Comparison of ENCODE assay signal across 8 cellular contexts in the genomic region with DNA sequence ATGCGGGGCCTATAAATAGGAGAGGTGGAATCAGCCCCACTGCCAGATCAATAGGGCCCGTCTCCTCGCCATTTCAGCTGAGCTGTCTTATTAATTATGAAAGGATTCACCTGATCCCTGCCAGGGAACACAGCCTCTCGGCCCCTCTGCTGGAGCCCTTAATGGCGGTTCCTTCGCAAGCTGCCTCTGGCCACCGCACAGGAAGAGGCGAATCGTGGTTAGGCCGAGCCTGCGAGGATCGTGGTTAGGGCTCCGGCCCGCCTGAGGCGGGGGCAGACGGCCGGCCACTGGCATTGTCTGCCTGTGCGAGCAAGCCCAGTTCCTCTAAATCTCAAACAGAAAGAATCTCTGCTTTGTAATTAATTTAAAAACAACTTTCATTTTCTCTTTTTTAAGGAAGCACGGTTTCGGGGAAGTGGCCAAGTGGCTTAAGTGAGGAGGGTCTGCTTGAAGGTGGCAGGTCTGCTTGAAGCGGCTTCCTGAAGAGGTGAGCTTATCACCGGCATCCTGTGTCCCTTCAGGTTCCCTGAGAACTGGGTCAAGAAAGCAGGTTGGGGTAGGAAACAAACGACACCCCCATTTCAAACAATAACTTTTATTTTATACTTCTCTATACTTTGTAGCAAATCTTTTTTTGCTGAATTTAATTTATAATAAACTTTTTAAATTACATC. TPM values are rescaled to one million over a fixed set of nuclear protein-coding genes. Genes with fewer than 3 reads are reported as not detected.
DNase-seq lines count a peak whose midpoint lies in the region; ATAC-seq, FAIRE-seq and TF ChIP-seq lines count a peak whose summit lies in the region.

No MANE protein-coding gene starts in this region.

- H3K27ac Mint-ChIP-seq in astrocyte (ENCODE audit: unreplicated experiment) = no peak overlapping the region

- DNase-seq in DND-41 (no peak), MG63 (peak; percentile 53), astrocyte (ENCODE audit: low read depth) (no peak), left kidney (ENCODE audit: low read depth, low spot score) (peak; percentile 66), thyroid gland (no peak), HTR-8/SVneo (ENCODE audit: insufficient read length, low spot score) (no peak), epidermal melanocyte (ENCODE audit: insufficient read length, low spot score) (no peak)
- DNase-seq in activated effector memory CD4-positive, alpha-beta T cell treated with anti-CD3 and anti-CD28 coated beads, Interleukin-2, amount 50 U/mL, for 16 hours = no peak

- TF ChIP-seq CTCF in DND-41 (IDR thresholded peaks at IDR 0.05; ENCODE audit: borderline replicate concordance, extremely low read depth, low read length, poor library complexity, severe bottlenecking) (no peak), astrocyte (IDR thresholded peaks at IDR 0.05; ENCODE audit: insufficient read depth, low read depth, low read length) (no peak), thyroid gland (IDR thresholded peaks at IDR 0.05) (no peak)

- H3K9ac ChIP-seq in DND-41 (ENCODE audit: low read depth, low read length) = peak overlapping the region; percentile 42
- H3K9ac ChIP-seq in astrocyte (ENCODE audit: low read length) = no peak overlapping the region

- FAIRE-seq in astrocyte (lab: Jason Lieb, UNC) = no peak
- FAIRE-seq in HTR-8/SVneo (lab: Jason Lieb, UNC) = no peak

- no peak overlapping the region for H3K27ac ChIP-seq in DND-41 (ENCODE audit: low read length)
- H3K27ac ChIP-seq in astrocyte (ENCODE audit: low read depth, low read length) = no peak overlapping the region
- peak overlapping the region in 1 of 3 donors; percentile 18 for H3K27ac ChIP-seq in thyroid gland

- H2AFZ ChIP-seq in DND-41 (ENCODE audit: low read depth, low read length) = peak overlapping the region; percentile 47
- H2AFZ ChIP-seq in astrocyte (ENCODE audit: low read depth, low read length) = peak overlapping the region; percentile 53

- ATAC-seq in DND-41 (ENCODE audit: insufficient read depth, low read depth) = peak; percentile 47

- peaks cover 13% of the 10 kb centered on the region for H3K36me3 Mint-ChIP-seq in astrocyte (ENCODE audit: low read depth, unreplicated experiment)

- no peaks in the 10 kb centered on the region for H3K4me1 Mint-ChIP-seq in astrocyte (ENCODE audit: low read depth, unreplicated experiment)

- H3K4me1 ChIP-seq in DND-41 (ENCODE audit: insufficient read depth, low read length) = peaks cover 15% of the 10 kb centered on the region
- H3K4me1 ChIP-seq in astrocyte (ENCODE audit: insufficient read depth, low read length) = peaks cover 13% of the 10 kb centered on the region
- H3K4me1 ChIP-seq in thyroid gland = peaks cover 23 to 43% of the 10 kb centered on the region in 2 donors

- peak overlapping the region; percentile 78 for H3K4me2 ChIP-seq in DND-41 (ENCODE audit: insufficient read depth, low read length)
- H3K4me2 ChIP-seq in astrocyte (ENCODE audit: low read length) = peak overlapping the region; percentile 96

- H3K79me2 ChIP-seq in DND-41 (ENCODE audit: insufficient read depth, low read length) (no peaks in the 10 kb centered on the region), astrocyte (ENCODE audit: insufficient read depth, low read length) (no peaks in the 10 kb centered on the region)

- TF ChIP-seq POLR2A in thyroid gland (IDR thresholded peaks at IDR 0.05) = no peak

- H3K27me3 ChIP-seq in DND-41 (ENCODE audit: insufficient read depth, low read length, poor library complexity) (peaks cover 6% of the 10 kb centered on the region), MG63 (no peaks in the 10 kb centered on the region), astrocyte (ENCODE audit: insufficient read depth, low read length) (peaks cover 95% of the 10 kb centered on the region), thyroid gland (peaks cover 73% of the 10 kb centered on the region)

- H3K4me3 Mint-ChIP-seq in astrocyte (ENCODE audit: unreplicated experiment) = peak overlapping the region; percentile 70

- H3K36me3 ChIP-seq in DND-41 (ENCODE audit: insufficient read depth, low read length) (no peaks in the 10 kb centered on the region), MG63 (peaks cover 12% of the 10 kb centered on the region), astrocyte (ENCODE audit: insufficient read depth, low read length) (no peaks in the 10 kb centered on the region), thyroid gland (no peaks in the 10 kb centered on the region)

- H3K4me3 ChIP-seq in DND-41 (ENCODE audit: low read depth in 1 of 2, low read length in 2 of 2) (peak overlapping the region; percentile 30 to 61; a peak in 2 of 4 replicates), MG63 (peak overlapping the region; percentile 60), astrocyte (ENCODE audit: insufficient read depth, low read depth, low read length) (no peak overlapping the region), thyroid gland (replicated peaks in 1 of 3) (peak overlapping the region in 2 of 3 donors; percentile 8 to 30)

- H4K20me1 ChIP-seq in DND-41 (ENCODE audit: insufficient read depth, low read length) = no peaks in the 10 kb centered on the region
- peaks cover under 1% of the 10 kb centered on the region for H4K20me1 ChIP-seq in astrocyte (ENCODE audit: insufficient read depth, low read length)

- no peaks in the 10 kb centered on the region for H3K9me3 ChIP-seq in DND-41 (ENCODE audit: insufficient read depth, low read length, severe bottlenecking)
- no peaks in the 10 kb centered on the region for H3K9me3 ChIP-seq in MG63
- H3K9me3 ChIP-seq in astrocyte (ENCODE audit: insufficient read depth, low read depth, low read length) = peaks cover 15% of the 10 kb centered on the region
- no peaks in the 10 kb centered on the region for H3K9me3 ChIP-seq in thyroid gland

- peaks cover 38% of the 10 kb centered on the region for H3K9me3 Mint-ChIP-seq in astrocyte (ENCODE audit: unreplicated experiment)

- WGBS in thyroid gland, 2 donors = 18 to 23% methylated on average over 13 to 23 of the region's 23 CpGs

- intact Hi-C loops in thyroid gland (cut with DNase I) = no loop called here

- H3K27me3 Mint-ChIP-seq in astrocyte (ENCODE audit: low read depth, unreplicated experiment) = peaks cover 90% of the 10 kb centered on the region

RNA-seq across cellular contexts. Expression of gene NRN1, which starts 9.2 kb away (rescaled TPM):
- 36.5 and 44.1 TPM in 2 replicates for total RNA-seq in MG63 (2014; rRNA removed; shearing (Covaris generic); ENCODE audit: low replicate concordance)
- total RNA-seq in astrocyte (0.82 and 1.0 TPM in 2 replicates), thyroid gland (10 to 100 TPM in 1 of 4 donors, 1 to 10 TPM in 3; 1.1 to 10.3 (median 6.2) TPM)

Comparison
In these comparisons a context has a peak if more than half of its experiments do, and no peak if none do; other contexts are left out.
1. DNase-seq: peak in MG63 (single experiment) and left kidney (single experiment); none in DND-41 (single experiment), astrocyte (single experiment), thyroid gland (0 of 2), HTR-8/SVneo (single experiment), epidermal melanocyte (single experiment) and activated effector memory CD4-positive, alpha-beta T cell treated with anti-CD3 and anti-CD28 coated beads, Interleukin-2, amount 50 U/mL, for 16 hours (single experiment).